Comparison of ENCODE assay signal across 11 cellular contexts in the genomic region with DNA sequence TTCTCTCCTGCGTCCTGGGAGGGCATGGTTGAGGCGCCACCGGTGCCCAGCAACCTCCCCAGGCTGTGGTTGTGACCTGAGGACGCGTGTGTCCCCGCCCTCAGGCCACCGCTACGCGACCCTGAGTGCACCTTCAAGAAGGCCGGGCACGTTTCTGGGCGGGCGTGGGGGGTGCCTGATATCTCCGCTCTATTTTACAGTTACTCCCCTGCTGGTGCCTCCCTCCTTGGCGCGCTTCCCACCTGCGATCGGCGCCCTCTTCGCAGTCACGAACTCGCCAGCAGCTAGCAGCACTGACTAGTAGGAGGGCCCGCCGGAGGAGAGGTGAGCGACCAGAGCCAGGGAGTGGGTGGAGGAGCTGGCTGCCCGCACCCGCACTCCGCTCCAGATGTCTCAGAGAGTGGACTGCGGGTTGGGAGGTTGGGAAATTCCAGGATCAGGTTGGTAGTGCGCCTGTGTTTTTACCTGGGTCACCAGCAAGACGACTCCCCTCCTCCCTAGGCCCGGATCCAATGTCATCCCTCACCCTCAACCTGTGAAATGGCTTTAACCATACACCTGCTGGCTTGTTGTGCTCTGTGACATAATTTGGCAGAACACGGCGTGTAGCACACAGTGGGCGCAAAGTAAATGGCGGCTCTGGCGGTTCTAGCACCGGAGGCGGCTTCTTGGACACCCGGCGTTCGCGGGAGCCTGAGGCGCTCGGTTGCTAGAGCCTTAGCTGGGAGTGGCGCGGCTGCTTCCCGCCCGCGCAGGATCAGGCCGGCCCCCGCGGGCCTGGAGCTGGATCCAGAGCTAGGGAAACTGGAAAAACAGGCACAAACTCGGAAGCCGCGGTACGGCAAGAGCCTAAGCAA. TPM values are rescaled to one million over a fixed set of nuclear protein-coding genes. Genes with fewer than 3 reads are reported as not detected.
DNase-seq lines count a peak whose midpoint lies in the region; ATAC-seq and TF ChIP-seq lines count a peak whose summit lies in the region.
"Had no signal": no experiment of that assay in that cellular context is flagged by ENCODE, and none has a peak within 500 bp of the region (broad histone marks: within the 10 kb centered on the region; RNA-seq: fewer than 3 reads in every experiment).

No MANE protein-coding gene starts in this region.

- H3K9me3 ChIP-seq in right lobe of liver, result no peaks in the 10 kb centered on the region

- TF ChIP-seq POLR2A in right lobe of liver (IDR thresholded peaks at IDR 0.05), result no peak

- H3K27ac ChIP-seq in cingulate gyrus (ENCODE audit: low read depth, low read length) (peak overlapping the region; percentile 75), right lobe of liver (no peak overlapping the region), temporal lobe (ENCODE audit: low read depth, low read length) (peak overlapping the region; percentile 65)

- TF ChIP-seq CTCF in right lobe of liver (IDR thresholded peaks at IDR 0.05), result no peak

- WGBS in right lobe of liver (ENCODE audit: insufficient coverage, low coverage, low lambda C conversion rate, missing lambda C conversion rate), result 7% methylated on average over 26 of the region's 57 CpGs

- peaks cover 9 to 33% of the 10 kb centered on the region in 2 donors for H3K27me3 ChIP-seq in right lobe of liver

- ATAC-seq in right lobe of liver (peak in 3 of 4 donors; percentile 28 to 34 (median 31)), GM21786 (IDR thresholded peaks at IDR 0.05; ENCODE audit: unreplicated experiment) (no peak), HG02884 (IDR thresholded peaks at IDR 0.05; ENCODE audit: unreplicated experiment) (no peak)

- H3K4me3 ChIP-seq in right lobe of liver, result peak overlapping the region in 1 of 3 donors; percentile 31

- DNase-seq in SIG-M5 treated with dmso at 0.1 percent for 504 hours (lab: John Stamatoyannopoulos, UW; ENCODE audit: unreplicated experiment) (peak; percentile 54), SIG-M5 (lab: John Stamatoyannopoulos, UW) (no peak), right lobe of liver (no peak), mucosa of gallbladder (ENCODE audit: low spot score) (no peak)
- DNase-seq: 8988T; activated CD4-positive, alpha-beta T cell treated with anti-CD3 and anti-CD28 coated beads, Interleukin-2, amount 50 U/mL, for 1 hour; small intestine had no signal

- intact Hi-C loops in right lobe of liver (cut with DNase I), result no loop called here

- H3K4me1 ChIP-seq in right lobe of liver, result peaks cover 0 to 11% (median 0%) of the 10 kb centered on the region in 4 donors

- no peaks in the 10 kb centered on the region for H3K36me3 ChIP-seq in right lobe of liver

RNA-seq across cellular contexts. Expression of gene POLG, which starts 43.4 kb away (rescaled TPM):
- total RNA-seq in right lobe of liver (10 to 100 TPM; 26.3 to 34.7 (median 30.3) TPM), temporal lobe (27.5 TPM), mucosa of gallbladder (56.2 TPM)

Comparison
In these comparisons a context has a peak if more than half of its experiments do, and no peak if none do; other contexts are left out.
1. H3K27ac ChIP-seq: peak in cingulate gyrus (single experiment) and temporal lobe (single experiment); none in right lobe of liver (0 of 3).
2. ATAC-seq: peak in right lobe of liver (3 of 4); none in GM21786 (single experiment) and HG02884 (single experiment).